Comparison of ENCODE assay signal across 21 cellular contexts in genomic region chr15:63794271-63794670, GRCh38. TPM values are rescaled to one million over a fixed set of nuclear protein-coding genes. Genes with fewer than 3 reads are reported as not detected.
A peak's percentile ranks its signal among the peaks of the same experiment; 100 is the strongest.
DNase-seq lines count a peak whose midpoint lies in the region; ATAC-seq lines count a peak whose summit lies in the region.
"Had no signal": no experiment of that assay in that cellular context is flagged by ENCODE, and none has a peak within 500 bp of the region (broad histone marks: within the 10 kb centered on the region; RNA-seq: fewer than 3 reads in every experiment).

No MANE protein-coding gene starts in this region.

- POLR2A ChIA-PET in naive thymus-derived CD8-positive, alpha-beta T cell (lab: Charles Lee): no interaction called here

- H3K9me3 Mint-ChIP-seq in activated naive CD4-positive, alpha-beta T cell treated with anti-CD3 and anti-CD28 coated beads, Interleukin-2, amount 50 U/mL, for 24 hours: peaks cover 4% of the 10 kb centered on the region
- H3K9me3 Mint-ChIP-seq in activated T-helper 17 cell treated with anti-CD3 and anti-CD28 coated beads, Interleukin-2, amount 50 U/mL, for 72 hours: no peaks in the 10 kb centered on the region
- H3K9me3 Mint-ChIP-seq in naive thymus-derived CD8-positive, alpha-beta T cell: peaks cover 0 to 25% (median 5%) of the 10 kb centered on the region in 9 donors
- H3K9me3 Mint-ChIP-seq in stimulated activated naive B cell treated with anti-CD40 and anti-IgM and Interleukin-4, amounts not matched to agents 10 μg/mL and 1 μg/mL and 100 μg/mL, for 72 hours: peaks cover 3 to 7% of the 10 kb centered on the region in 2 donors

- H3K27me3 Mint-ChIP-seq in activated naive CD4-positive, alpha-beta T cell treated with anti-CD3 and anti-CD28 coated beads, Interleukin-2, amount 50 U/mL, for 24 hours: no peaks in the 10 kb centered on the region
- no peaks in the 10 kb centered on the region for H3K27me3 Mint-ChIP-seq in activated T-helper 17 cell treated with anti-CD3 and anti-CD28 coated beads, Interleukin-2, amount 50 U/mL, for 72 hours
- H3K27me3 Mint-ChIP-seq in naive thymus-derived CD8-positive, alpha-beta T cell: no peaks in the 10 kb centered on the region
- H3K27me3 Mint-ChIP-seq in stimulated activated naive B cell treated with anti-CD40 and anti-IgM and Interleukin-4, amounts not matched to agents 10 μg/mL and 1 μg/mL and 100 μg/mL, for 72 hours: no peaks in the 10 kb centered on the region

- H3K4me3 Mint-ChIP-seq in activated naive CD4-positive, alpha-beta T cell treated with anti-CD3 and anti-CD28 coated beads, Interleukin-2, amount 50 U/mL, for 24 hours: peak overlapping the region; percentile 33
- H3K4me3 Mint-ChIP-seq in activated T-helper 17 cell treated with anti-CD3 and anti-CD28 coated beads, Interleukin-2, amount 50 U/mL, for 72 hours: peak overlapping the region; percentile 24
- H3K4me3 Mint-ChIP-seq in naive thymus-derived CD8-positive, alpha-beta T cell: peak overlapping the region in 5 of 10 donors; percentile 12 to 57 (median 28)
- no peak overlapping the region for H3K4me3 Mint-ChIP-seq in stimulated activated naive B cell treated with anti-CD40 and anti-IgM and Interleukin-4, amounts not matched to agents 10 μg/mL and 1 μg/mL and 100 μg/mL, for 72 hours

- H3K36me3 Mint-ChIP-seq in activated naive CD4-positive, alpha-beta T cell treated with anti-CD3 and anti-CD28 coated beads, Interleukin-2, amount 50 U/mL, for 24 hours: peaks cover 15% of the 10 kb centered on the region
- peaks cover 5% of the 10 kb centered on the region for H3K36me3 Mint-ChIP-seq in activated T-helper 17 cell treated with anti-CD3 and anti-CD28 coated beads, Interleukin-2, amount 50 U/mL, for 72 hours (ENCODE audit: low read depth)
- H3K36me3 Mint-ChIP-seq in naive thymus-derived CD8-positive, alpha-beta T cell: peaks cover 9 to 23% (median 16%) of the 10 kb centered on the region in 3 donors
- peaks cover 23 to 33% of the 10 kb centered on the region in 2 donors for H3K36me3 Mint-ChIP-seq in stimulated activated naive B cell treated with anti-CD40 and anti-IgM and Interleukin-4, amounts not matched to agents 10 μg/mL and 1 μg/mL and 100 μg/mL, for 72 hours

- peaks cover 58% of the 10 kb centered on the region for H3K4me1 Mint-ChIP-seq in activated naive CD4-positive, alpha-beta T cell treated with anti-CD3 and anti-CD28 coated beads, Interleukin-2, amount 50 U/mL, for 24 hours
- peaks cover 27% of the 10 kb centered on the region for H3K4me1 Mint-ChIP-seq in activated T-helper 17 cell treated with anti-CD3 and anti-CD28 coated beads, Interleukin-2, amount 50 U/mL, for 72 hours
- H3K4me1 Mint-ChIP-seq in naive thymus-derived CD8-positive, alpha-beta T cell: peaks cover 26 to 69% (median 56%) of the 10 kb centered on the region in 4 donors
- H3K4me1 Mint-ChIP-seq in stimulated activated naive B cell treated with anti-CD40 and anti-IgM and Interleukin-4, amounts not matched to agents 10 μg/mL and 1 μg/mL and 100 μg/mL, for 72 hours: peaks cover 28 to 52% of the 10 kb centered on the region in 2 donors

- ATAC-seq in activated T-helper 17 cell treated with anti-CD3 and anti-CD28 coated beads, Interleukin-2, amount 50 U/mL, for 72 hours (replicated peaks): no peak
- no peak for ATAC-seq in naive thymus-derived CD8-positive, alpha-beta T cell
- no peak for ATAC-seq in stimulated activated naive B cell treated with anti-CD40 and anti-IgM and Interleukin-4, amounts not matched to agents 10 μg/mL and 1 μg/mL and 100 μg/mL, for 72 hours (replicated peaks)
- ATAC-seq: Panc1 had no signal

- H3K27ac Mint-ChIP-seq in activated naive CD4-positive, alpha-beta T cell treated with anti-CD3 and anti-CD28 coated beads, Interleukin-2, amount 50 U/mL, for 24 hours: peak overlapping the region; percentile 35
- H3K27ac Mint-ChIP-seq in activated T-helper 17 cell treated with anti-CD3 and anti-CD28 coated beads, Interleukin-2, amount 50 U/mL, for 72 hours: peak overlapping the region; percentile 38
- H3K27ac Mint-ChIP-seq in naive thymus-derived CD8-positive, alpha-beta T cell: peak overlapping the region in 6 of 10 donors; percentile 12 to 71 (median 45)
- peak overlapping the region; percentile 25 for H3K27ac Mint-ChIP-seq in stimulated activated naive B cell treated with anti-CD40 and anti-IgM and Interleukin-4, amounts not matched to agents 10 μg/mL and 1 μg/mL and 100 μg/mL, for 72 hours

- DNase-seq in activated naive CD4-positive, alpha-beta T cell (lab: John Stamatoyannopoulos, UW): no peak
- no peak for DNase-seq in naive thymus-derived CD8-positive, alpha-beta T cell
- no peak for DNase-seq in stimulated activated naive B cell treated with anti-CD40 and anti-IgM and Interleukin-4, amounts not matched to agents 10 μg/mL and 1 μg/mL and 100 μg/mL, for 72 hours
- DNase-seq in occipital lobe (lab: John Stamatoyannopoulos, UW): no peak
- no peak for DNase-seq in midbrain (lab: John Stamatoyannopoulos, UW)
- DNase-seq in activated CD8-positive, alpha-beta memory T cell treated with anti-CD3 and anti-CD28 coated beads, Interleukin-2, amount 50 U/mL, for 48 hours: no peak
- DNase-seq: AML-193, C1 segment of cervical spinal cord, EL, IMR-90, NCI-H1105, NCI-H146, NCI-H2029, NCI-H2227 treated with DMSO at 0.1 percent for 48 hours, NCI-H510A, NCI-H748 treated with DMSO at 0.1 percent for 48 hours, SIG-M5, SK-N-SH had no signal

RNA-seq across cellular contexts. Expression of gene HERC1, which starts 39.5 kb away (rescaled TPM):
- 10 to 100 TPM; 55.2 to 56.7 TPM for total RNA-seq in activated T-helper 17 cell treated with anti-CD3 and anti-CD28 coated beads, Interleukin-2, amount 50 U/mL, for 72 hours
- total RNA-seq in naive thymus-derived CD8-positive, alpha-beta T cell: 100 to 1,000 TPM; 147 to 162 TPM
- polyA plus RNA-seq in naive thymus-derived CD8-positive, alpha-beta T cell: 10 to 100 TPM; 23.1 to 41.0 (median 38.9) TPM
- 275 TPM for total RNA-seq in occipital lobe

Comparison
In these comparisons a context has a peak if more than half of its experiments do, and no peak if none do; other contexts are left out.
1. H3K4me3 Mint-ChIP-seq: peak in activated naive CD4-positive, alpha-beta T cell treated with anti-CD3 and anti-CD28 coated beads, Interleukin-2, amount 50 U/mL, for 24 hours (single experiment) and activated T-helper 17 cell treated with anti-CD3 and anti-CD28 coated beads, Interleukin-2, amount 50 U/mL, for 72 hours (single experiment); none in stimulated activated naive B cell treated with anti-CD40 and anti-IgM and Interleukin-4, amounts not matched to agents 10 μg/mL and 1 μg/mL and 100 μg/mL, for 72 hours (0 of 2).
2. Peak in every context shown above with its lines, with median percentiles within 50 percentile points of each other: H3K27ac Mint-ChIP-seq.